In genomic region chr5:179699640-179700298, GRCh38 we compare ENCODE assay signal across 1 cellular context.
TF ChIP-seq lines count a peak whose summit lies in the region.

No MANE protein-coding gene starts in this region.

TF ChIP-seq in GM12878, 131 proteins besides CTCF, POLR2A, EP300 and RAD21 (continued from another document):
- TF ChIP-seq CUX1 (IDR thresholded peaks at IDR 0.05; ENCODE audit: insufficient replicate concordance, low read depth, low read length) (no peak), KDM1A (IDR thresholded peaks at IDR 0.05; ENCODE audit: borderline replicate concordance) (no peak), BHLHE40 (IDR thresholded peaks at IDR 0.05; ENCODE audit: borderline replicate concordance in 1 of 2, low read depth in 2 of 2, low read length in 1 of 2) (peak in 1 of 2 experiments; percentile 28; a peak in 1 of 4 replicates)
